8 cellular contexts compared by ENCODE assay signal in genomic region chr20:63009988-63010769, GRCh38. TPM values are rescaled to one million over a fixed set of nuclear protein-coding genes. Genes with fewer than 3 reads are reported as not detected.
DNase-seq lines count a peak whose midpoint lies in the region; ATAC-seq, FAIRE-seq and TF ChIP-seq lines count a peak whose summit lies in the region.

No MANE protein-coding gene starts in this region.

- H3K4me1 ChIP-seq in mucosa of rectum (ENCODE audit: control insufficient read depth in 2 of 2, insufficient read depth in 2 of 2, low read length in 2 of 2) = peaks cover 7 to 9% of the 10 kb centered on the region in 2 donors
- H3K4me1 ChIP-seq in PC-9 (replicated peaks; ENCODE audit: insufficient read depth) = no peaks in the 10 kb centered on the region

- no TSS peak for BruUV-seq in PC-9 (replicated peaks; lab: Mats Ljungman, UMichigan)

- CTCF ChIA-PET in PC-9 (lab: Charles Lee) = interaction anchor here (1.5 kb wide), 1 partner anchor 38 kb away, joined by 11 read pairs; no protein-coding TSS in a partner anchor

- H3K27ac ChIP-seq in mucosa of rectum (ENCODE audit: low read depth in 2 of 2, low read length in 2 of 2) (peak overlapping the region in 1 of 2 donors; percentile 9), PC-9 (no peak overlapping the region)

- no peak overlapping the region for H3K9ac ChIP-seq in mucosa of rectum (ENCODE audit: low read depth in 1 of 2, low read length in 2 of 2)

- ATAC-seq in HG02623 (IDR thresholded peaks at IDR 0.05; ENCODE audit: unreplicated experiment) = peak; percentile 37

- intact Hi-C loops in PC-9 (cut with micrococcal nuclease; ENCODE audit: unreplicated experiment) = loop anchor here (1.0 to 2.0 kb wide), 4 partner anchors 38 to 188 kb away; no protein-coding TSS in a partner anchor

- H3K4me2 ChIP-seq in PC-9 = no peak overlapping the region

- H3K79me2 ChIP-seq in PC-9 (ENCODE audit: low read depth) = no peaks in the 10 kb centered on the region

- no peaks in the 10 kb centered on the region for H3K9me2 ChIP-seq in PC-9 (ENCODE audit: insufficient read depth)

- no peak for TF ChIP-seq CTCF in PC-9 (conservative IDR thresholded peaks at IDR 0.05)

- peak overlapping the region; percentile 19 to 32 for H3K4me3 ChIP-seq in mucosa of rectum (ENCODE audit: low read length in 2 of 2)
- H3K4me3 ChIP-seq in PC-9 = no peak overlapping the region

- FAIRE-seq in GM18507 (lab: Jason Lieb, UNC) = peak; percentile 99

- DNase-seq in GM18507 (ENCODE audit: extremely low spot score, insufficient read length, low read depth) = peak; percentile 78
- DNase-seq in NCI-H2107 (lab: John Stamatoyannopoulos, UW) = peak; percentile 64
- DNase-seq in activated T-cell treated with anti-CD3 and anti-CD28 coated beads for 48 hours (ENCODE audit: low read depth) = peak; percentile 61
- no peak for DNase-seq in GM03348 (ENCODE audit: low spot score)
- DNase-seq in NOMO-1 treated with dmso at 0.1 percent for 144 hours (lab: John Stamatoyannopoulos, UW; ENCODE audit: unreplicated experiment) = no peak
- DNase-seq in PC-9 = no peak

- H3K36me3 ChIP-seq in mucosa of rectum (ENCODE audit: control insufficient read depth in 2 of 2, insufficient read depth in 2 of 2, low read length in 2 of 2) (no peaks in the 10 kb centered on the region), PC-9 (ENCODE audit: low read depth) (no peaks in the 10 kb centered on the region)

- POLR2A ChIA-PET in PC-9 (lab: Charles Lee; ENCODE audit: unreplicated experiment) = no interaction called here

- no peaks in the 10 kb centered on the region for H4K20me1 ChIP-seq in PC-9 (ENCODE audit: insufficient read depth)

- H3K27me3 ChIP-seq in mucosa of rectum (ENCODE audit: control insufficient read depth in 2 of 2, insufficient read depth in 2 of 2, low read length in 2 of 2) (peaks cover 35 to 75% of the 10 kb centered on the region in 2 donors), PC-9 (ENCODE audit: insufficient read depth, low read depth) (peaks cover 57% of the 10 kb centered on the region)

- H3F3A ChIP-seq in PC-9 (ENCODE audit: insufficient read depth, low read depth) = no peaks in the 10 kb centered on the region

- no peaks in the 10 kb centered on the region for H3K9me3 ChIP-seq in mucosa of rectum (ENCODE audit: control insufficient read depth in 2 of 2, low read length in 2 of 2)
- H3K9me3 ChIP-seq in PC-9 (ENCODE audit: insufficient read depth, low read depth) = no peaks in the 10 kb centered on the region

- no peak overlapping the region for H2AFZ ChIP-seq in PC-9

RNA-seq across cellular contexts. Expression of gene BHLHE23, which starts 3.4 kb away (rescaled TPM):
- total RNA-seq in PC-9 (2021) = not detected in 2 replicates

RNA-seq across cellular contexts. Expression of gene SLC17A9, which starts 57.7 kb away (rescaled TPM):
- total RNA-seq in PC-9 (2021) = 0.20 and 0.22 TPM in 2 replicates

Comparison
In these comparisons a context has a peak if more than half of its experiments do, and no peak if none do; other contexts are left out.
1. DNase-seq: peak in GM18507 (single experiment), NCI-H2107 (single experiment) and activated T-cell treated with anti-CD3 and anti-CD28 coated beads for 48 hours (single experiment); none in GM03348 (single experiment), NOMO-1 treated with dmso at 0.1 percent for 144 hours (single experiment) and PC-9 (0 of 2).